In genomic region chr17:2227025-2227699, GRCh38 we compare ENCODE assay signal across 16 cellular contexts.
"Had no signal": no experiment of that assay in that cellular context is flagged by ENCODE, and none has a peak within 500 bp of the region (broad histone marks: within the 10 kb centered on the region; RNA-seq: fewer than 3 reads in every experiment).

No MANE protein-coding gene starts in this region.

- FAIRE-seq: frontal cortex, TTC549 had no signal

- H3K27ac Mint-ChIP-seq: activated B cell treated with CpG ODN at 0.5 μM for 24 hours; activated CD4-positive, alpha-beta T cell treated with anti-CD3 and anti-CD28 coated beads, Interleukin-2, amount 10 ng/mL, durations not matched to agents 7 days and 5 days; activated naive CD4-positive, alpha-beta T cell treated with anti-CD3 and anti-CD28 coated beads, Interleukin-2, amount 10 ng/mL, durations not matched to agents 7 days and 5 days; activated T-helper 2 cell treated with anti-CD3 and anti-CD28 coated beads, Interferon-gamma antibody, Interleukin-2, Interleukin-4, amounts not matched to agents 10 μg/mL and 5 μg/mL and 100 μg/mL, durations not matched to agents 14 hours and 24 hours and 36 hours; stimulated activated memory B cell treated with anti-CD40 and anti-IgM and Interleukin-4, amounts not matched to agents 10 μg/mL and 1 μg/mL and 100 μg/mL, for 72 hours; T-helper 17 cell had no signal

- H3K27me3 ChIP-seq: neutrophil, spleen, tibial artery had no signal

- H3K9me3 ChIP-seq: lower lobe of right lung, neutrophil, spleen, tibial artery had no signal

- H3K4me3 Mint-ChIP-seq: activated B cell treated with CpG ODN at 0.5 μM for 24 hours; activated CD4-positive, alpha-beta T cell treated with anti-CD3 and anti-CD28 coated beads, Interleukin-2, amount 10 ng/mL, durations not matched to agents 7 days and 5 days; activated naive CD4-positive, alpha-beta T cell treated with anti-CD3 and anti-CD28 coated beads, Interleukin-2, amount 10 ng/mL, durations not matched to agents 7 days and 5 days; naive thymus-derived CD4-positive, alpha-beta T cell; stimulated activated memory B cell treated with anti-CD40 and anti-IgM and Interleukin-4, amounts not matched to agents 10 μg/mL and 1 μg/mL and 100 μg/mL, for 72 hours; T-helper 17 cell had no signal

- H3K4me3 ChIP-seq: lower lobe of right lung, spleen, tibial artery had no signal

- DNase-seq: activated B cell treated with CpG ODN at 0.5 μM for 24 hours; activated CD4-positive, alpha-beta T cell treated with anti-CD3 and anti-CD28 coated beads, Interleukin-2, amount 10 ng/mL, durations not matched to agents 7 days and 5 days; activated naive CD4-positive, alpha-beta T cell treated with anti-CD3 and anti-CD28 coated beads, Interleukin-2, amount 10 ng/mL, durations not matched to agents 7 days and 5 days; amniotic stem cell; lower lobe of right lung; naive thymus-derived CD4-positive, alpha-beta T cell; right cardiac atrium; spleen; stimulated activated CD4-positive, alpha-beta T cell treated with anti-CD3 and anti-CD28 coated beads, Interleukin-1b, Interleukin-23, amount 100 ng/mL, for 48 hours; T-helper 17 cell; tibial artery had no signal

- H3K27ac ChIP-seq: lower lobe of right lung, neutrophil, spleen, tibial artery had no signal

- ATAC-seq: lower lobe of right lung; naive thymus-derived CD4-positive, alpha-beta T cell; right cardiac atrium; stimulated activated memory B cell treated with anti-CD40 and anti-IgM and Interleukin-4, amounts not matched to agents 10 μg/mL and 1 μg/mL and 100 μg/mL, for 72 hours; T-helper 17 cell had no signal

- H3K9me3 Mint-ChIP-seq: activated B cell treated with CpG ODN at 0.5 μM for 24 hours; activated CD4-positive, alpha-beta T cell treated with anti-CD3 and anti-CD28 coated beads, Interleukin-2, amount 10 ng/mL, durations not matched to agents 7 days and 5 days; activated naive CD4-positive, alpha-beta T cell treated with anti-CD3 and anti-CD28 coated beads, Interleukin-2, amount 10 ng/mL, durations not matched to agents 7 days and 5 days; activated T-helper 2 cell treated with anti-CD3 and anti-CD28 coated beads, Interferon-gamma antibody, Interleukin-2, Interleukin-4, amounts not matched to agents 10 μg/mL and 5 μg/mL and 100 μg/mL, durations not matched to agents 14 hours and 24 hours and 36 hours; naive thymus-derived CD4-positive, alpha-beta T cell; stimulated activated memory B cell treated with anti-CD40 and anti-IgM and Interleukin-4, amounts not matched to agents 10 μg/mL and 1 μg/mL and 100 μg/mL, for 72 hours had no signal

- H3K27me3 Mint-ChIP-seq: activated B cell treated with CpG ODN at 0.5 μM for 24 hours; activated CD4-positive, alpha-beta T cell treated with anti-CD3 and anti-CD28 coated beads, Interleukin-2, amount 10 ng/mL, durations not matched to agents 7 days and 5 days; activated naive CD4-positive, alpha-beta T cell treated with anti-CD3 and anti-CD28 coated beads, Interleukin-2, amount 10 ng/mL, durations not matched to agents 7 days and 5 days; naive thymus-derived CD4-positive, alpha-beta T cell; stimulated activated memory B cell treated with anti-CD40 and anti-IgM and Interleukin-4, amounts not matched to agents 10 μg/mL and 1 μg/mL and 100 μg/mL, for 72 hours; T-helper 17 cell had no signal

- H3K36me3 ChIP-seq: lower lobe of right lung, tibial artery had no signal
